In the genomic region with DNA sequence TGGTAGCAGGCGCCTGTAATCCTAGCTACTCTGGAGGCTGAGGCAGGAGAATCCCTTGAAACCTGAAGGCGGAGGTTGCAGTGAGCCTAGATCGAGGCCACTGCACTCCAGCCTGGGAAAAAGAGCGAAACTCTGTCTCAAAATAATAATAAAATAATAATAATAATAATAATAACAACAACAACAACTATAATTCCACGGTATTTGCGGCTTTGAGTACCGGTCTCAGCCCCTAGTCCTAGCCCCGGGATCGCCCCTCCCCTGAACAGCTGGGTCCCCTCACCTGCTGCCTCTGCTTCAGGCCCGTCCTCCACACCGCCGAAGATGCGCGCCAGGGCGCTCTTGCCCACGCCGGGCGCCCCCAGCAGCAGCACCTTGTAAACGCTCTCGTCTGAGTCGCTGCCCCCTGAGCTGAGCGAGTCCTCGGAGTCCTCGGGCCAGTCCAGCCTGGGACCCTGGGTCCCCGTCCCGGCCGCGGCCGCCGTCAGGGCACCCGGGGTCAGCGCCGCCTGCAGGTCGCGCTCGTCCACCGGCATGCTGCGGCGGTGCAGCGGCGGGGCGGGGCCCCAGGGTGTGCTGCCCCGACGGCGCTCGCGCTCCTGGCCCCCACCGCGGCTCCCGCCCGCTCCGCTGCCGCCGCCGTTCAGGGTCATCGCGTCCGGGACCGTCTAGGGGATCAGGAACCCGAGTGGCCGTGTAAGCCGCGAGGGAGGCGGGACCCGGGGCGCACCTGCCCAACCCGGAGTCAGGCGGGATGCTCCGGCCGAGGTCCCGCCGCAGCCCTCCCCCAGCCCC, we compare ENCODE assay signal across 8 cellular contexts. TPM values are rescaled to one million over a fixed set of nuclear protein-coding genes. Genes with fewer than 3 reads are reported as not detected.
DNase-seq lines count a peak whose midpoint lies in the region; ATAC-seq and TF ChIP-seq lines count a peak whose summit lies in the region.

No MANE protein-coding gene starts in this region.

- WGBS in HUES64: 7% methylated on average over 71 of the region's 72 CpGs

- intact Hi-C loops in Right ventricle myocardium superior (cut with DNase I): no loop called here

- ATAC-seq in Right ventricle myocardium superior (ENCODE audit: poor library complexity): peak; percentile 32
- ATAC-seq in HG03520 (IDR thresholded peaks at IDR 0.05; ENCODE audit: unreplicated experiment): no peak

- H3K27me3 ChIP-seq in HUES64 (ENCODE audit: insufficient read depth, low read length): peaks cover 55% of the 10 kb centered on the region

- 0 out of 2 replicates have a peak, but pooled peaks cover 4% of the 10 kb centered on the region for H3K4me1 ChIP-seq in HUES64 (ENCODE audit: insufficient read depth, low read length)

- DNase-seq in EH (ENCODE audit: low read depth): peak; percentile 22
- peak; percentile 14 for DNase-seq in activated effector memory CD4-positive, alpha-beta T cell treated with Interleukin-2 at 50 U/mL for 16 hours
- DNase-seq in Right ventricle myocardium superior: no peak
- DNase-seq in retinal pigment epithelial cell (ENCODE audit: low read depth): no peak
- no peak for DNase-seq in occipital lobe (lab: John Stamatoyannopoulos, UW)
- no peak for DNase-seq in DMS79 treated with DMSO at 0.1 percent for 48 hours (lab: John Stamatoyannopoulos, UW)

- peak; percentile 38 for TF ChIP-seq CTCF in retinal pigment epithelial cell (conservative IDR thresholded peaks at IDR 0.05; ENCODE audit: low read depth, low read length)

- H3K9me3 ChIP-seq in HUES64 (ENCODE audit: insufficient read depth, low read depth, low read length): no peaks in the 10 kb centered on the region

- H3K27ac ChIP-seq in HUES64 (ENCODE audit: low read depth, low read length): no peak overlapping the region

- no peak overlapping the region for H3K9ac ChIP-seq in HUES64 (ENCODE audit: low read depth, low read length)

- H3K36me3 ChIP-seq in HUES64 (ENCODE audit: insufficient read depth, low read length): no peaks in the 10 kb centered on the region

- H3K4me3 ChIP-seq in HUES64 (ENCODE audit: low read length) (peak overlapping the region; percentile 48), retinal pigment epithelial cell (ENCODE audit: low read length) (peak overlapping the region; percentile 52)

RNA-seq across cellular contexts. Expression of a gene that starts 0.6 kb away (rescaled TPM):
- polyA plus RNA-seq in HUES64 (2013, experiment 1 of 2): not detected
- 0.51 TPM for polyA plus RNA-seq in HUES64 (2013, experiment 2 of 2)
- total RNA-seq in Right ventricle myocardium superior: 95.4 TPM
- 0.94 TPM for total RNA-seq in occipital lobe

RNA-seq across cellular contexts. Expression of a gene that starts 6.0 kb away (rescaled TPM):
- polyA plus RNA-seq in HUES64 (2013, experiment 1 of 2): not detected
- polyA plus RNA-seq in HUES64 (2013, experiment 2 of 2): not detected
- total RNA-seq in Right ventricle myocardium superior (0.13 TPM), occipital lobe (not detected)

RNA-seq across cellular contexts. Expression of a gene that starts 9.5 kb away (rescaled TPM):
- 66.4 TPM for polyA plus RNA-seq in HUES64 (2013, experiment 1 of 2)
- 71.1 TPM for polyA plus RNA-seq in HUES64 (2013, experiment 2 of 2)
- total RNA-seq in Right ventricle myocardium superior: 103 TPM
- 80.5 TPM for total RNA-seq in occipital lobe

RNA-seq across cellular contexts. Expression of a gene that starts 10.6 kb away (rescaled TPM):
- polyA plus RNA-seq in HUES64 (2013, experiment 1 of 2): 11.7 TPM
- 13.0 TPM for polyA plus RNA-seq in HUES64 (2013, experiment 2 of 2)
- total RNA-seq in Right ventricle myocardium superior (114 TPM), occipital lobe (24.6 TPM)

RNA-seq across cellular contexts. Expression of a gene that starts 36.3 kb away (rescaled TPM):
- polyA plus RNA-seq in HUES64 (2013, experiment 1 of 2): 1.6 TPM
- polyA plus RNA-seq in HUES64 (2013, experiment 2 of 2): 1.5 TPM
- total RNA-seq in Right ventricle myocardium superior: 2.0 TPM
- 0.78 TPM for total RNA-seq in occipital lobe

Comparison
In these comparisons a context has a peak if more than half of its experiments do, and no peak if none do; other contexts are left out.
1. DNase-seq: peak in EH (single experiment) and activated effector memory CD4-positive, alpha-beta T cell treated with Interleukin-2 at 50 U/mL for 16 hours (single experiment); none in Right ventricle myocardium superior (single experiment), retinal pigment epithelial cell (single experiment), occipital lobe (single experiment) and DMS79 treated with DMSO at 0.1 percent for 48 hours (single experiment).
2. RNA of a gene that starts 0.6 kb away (total RNA-seq): 95.4 TPM in Right ventricle myocardium superior (single experiment); 0.94 TPM in occipital lobe (single experiment); every median in the first group is over 10 times any median in the second.